Comparison of ENCODE assay signal across 8 cellular contexts in the genomic region with DNA sequence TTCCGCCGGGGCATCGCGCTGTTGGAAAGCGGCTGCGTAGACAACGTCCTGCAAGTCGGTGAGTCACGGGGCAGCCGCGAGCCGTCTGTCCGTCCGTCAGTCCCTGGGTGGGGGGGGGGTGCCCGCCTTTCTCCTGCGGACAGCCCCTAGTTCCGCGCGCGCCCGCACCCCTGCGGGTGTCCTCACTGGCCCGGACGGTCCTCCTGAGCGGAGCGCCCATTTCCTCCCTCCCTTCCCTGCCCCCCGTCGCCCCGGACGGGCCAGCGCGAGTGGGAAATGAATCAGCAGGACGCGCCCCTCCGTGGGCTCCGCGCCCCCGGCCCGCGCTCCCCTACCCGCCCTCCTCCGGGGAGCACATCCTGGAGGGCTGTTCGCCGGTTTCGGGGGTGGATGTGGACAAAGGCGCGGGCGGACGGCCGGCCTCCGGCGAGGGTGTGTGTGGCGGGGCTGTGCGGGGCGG. TPM values are rescaled to one million over a fixed set of nuclear protein-coding genes. Genes with fewer than 3 reads are reported as not detected.
DNase-seq lines count a peak whose midpoint lies in the region; ATAC-seq lines count a peak whose summit lies in the region.

No MANE protein-coding gene starts in this region.

- peak overlapping the region; percentile 81 for H3K27ac ChIP-seq in layer of hippocampus (ENCODE audit: low read depth, low read length)

- in situ Hi-C loops in G401 (cut with HindIII; ENCODE audit: low sequenced_read_pairs) = no loop called here

- no peaks in the 10 kb centered on the region for H3K27me3 ChIP-seq in layer of hippocampus (ENCODE audit: control insufficient read depth, insufficient read depth, low read length)

- DNase-seq in activated CD4-positive, CD25-positive, alpha-beta regulatory T cell (lab: John Stamatoyannopoulos, UW) = peak in 3 of 4 experiments; percentile 6 to 38 (median 14)
- peak; percentile 5 for DNase-seq in T-helper 22 cell (ENCODE audit: low read depth)
- peak; percentile 35 for DNase-seq in cerebellum (ENCODE audit: low spot score)
- DNase-seq in stimulated activated CD4-positive, alpha-beta T cell treated with anti-CD3 and anti-CD28 coated beads, Interleukin-4, amount 100 ng/mL, for 24 hours = peak; percentile 18
- DNase-seq in G401 (ENCODE audit: low spot score) = no peak

- no peak for ATAC-seq in activated CD4-positive, CD25-positive, alpha-beta regulatory T cell treated with anti-CD3 and anti-CD28 coated beads, Interleukin-2, amount 50 U/mL, for 24 hours
- ATAC-seq in HG03280 (IDR thresholded peaks at IDR 0.05; ENCODE audit: unreplicated experiment) = no peak

RNA-seq across cellular contexts. Expression of a gene that starts 0.9 kb away (rescaled TPM):
- 29.8 TPM for total RNA-seq in cerebellum
- 0.18 and 0.68 TPM in 2 replicates for total RNA-seq in G401 (2014; rRNA removed; shearing (Covaris generic))

Comparison
In these comparisons a context has a peak if more than half of its experiments do, and no peak if none do; other contexts are left out.
1. RNA of a gene that starts 0.9 kb away (total RNA-seq): 29.8 TPM in cerebellum (single experiment); 0.18 to 0.68 TPM in G401; every median in the first group is over 10 times any median in the second.